In the genomic region with DNA sequence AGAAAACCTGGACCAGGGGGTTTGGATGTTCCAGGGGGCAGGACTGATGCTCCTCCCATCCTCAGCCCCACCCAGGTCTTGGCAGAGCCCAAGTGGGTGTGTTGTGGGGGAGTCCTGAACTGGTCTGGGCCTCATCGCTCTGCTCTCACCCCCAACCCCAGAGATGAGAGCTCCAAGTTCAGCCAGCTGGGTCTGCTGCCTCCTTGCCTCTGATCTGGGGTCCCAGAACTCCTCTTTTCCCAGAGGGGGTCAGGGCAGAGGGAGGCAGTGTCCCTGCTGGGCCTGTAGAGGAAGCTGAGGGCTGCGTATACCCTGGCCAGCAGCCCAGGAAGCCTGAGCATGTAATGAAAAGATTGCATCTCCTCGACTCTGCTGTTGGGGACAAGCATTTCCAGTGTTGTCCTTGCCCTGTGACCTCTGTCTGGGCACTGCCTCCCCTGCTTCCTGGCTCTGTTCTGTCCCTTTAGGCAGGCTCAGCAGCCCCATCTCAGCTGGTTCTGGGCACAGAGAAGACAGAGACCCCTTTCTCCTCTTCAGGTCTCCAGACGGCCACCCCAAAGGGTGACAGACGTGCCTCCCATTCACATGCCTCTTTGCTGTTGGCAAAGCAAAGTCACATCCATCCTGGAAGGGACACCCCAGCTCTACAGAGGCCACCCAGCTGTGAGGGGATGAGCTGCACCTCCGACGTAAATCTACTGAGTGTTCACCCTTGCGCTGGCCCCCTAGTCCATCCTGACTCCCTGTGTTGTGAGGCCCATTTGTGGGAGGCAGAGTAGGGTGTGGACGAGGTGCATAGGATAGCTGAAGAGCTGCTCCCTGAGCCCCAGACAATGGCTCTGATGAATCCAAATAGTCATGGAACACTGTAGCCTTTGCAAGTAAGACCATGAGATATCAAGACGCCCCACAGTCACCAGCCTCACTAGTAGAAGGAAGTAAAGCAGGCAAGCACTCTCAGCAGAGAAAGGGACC, we compare ENCODE assay signal across 16 cellular contexts. TPM values are rescaled to one million over a fixed set of nuclear protein-coding genes. Genes with fewer than 3 reads are reported as not detected.
A peak's percentile ranks its signal among the peaks of the same experiment; 100 is the strongest.
DNase-seq lines count a peak whose midpoint lies in the region; ATAC-seq, FAIRE-seq and TF ChIP-seq lines count a peak whose summit lies in the region.
"Had no signal": no experiment of that assay in that cellular context is flagged by ENCODE, and none has a peak within 500 bp of the region (broad histone marks: within the 10 kb centered on the region; RNA-seq: fewer than 3 reads in every experiment).

No MANE protein-coding gene starts in this region.

- peak overlapping the region; percentile 87 for H2AFZ ChIP-seq in K562 (ENCODE audit: low read depth, low read length)

- in situ Hi-C loops in K562 (cut with MboI), result no loop called here

- intact Hi-C loops in Right ventricle myocardium inferior (cut with DNase I), result no loop called here
- intact Hi-C loops in cardiac septum (cut with DNase I), result no loop called here
- intact Hi-C loops in K562 (cut with micrococcal nuclease), result no loop called here
- intact Hi-C loops in right lobe of liver (cut with DNase I), result no loop called here
- intact Hi-C loops in upper lobe of right lung (cut with DNase I), result no loop called here
- intact Hi-C loops in activated CD4-positive, alpha-beta T cell treated with anti-CD3 and anti-CD28 coated beads for 36 hours (cut with DNase I, micrococcal nuclease), result no loop called here
- intact Hi-C loops in activated naive CD4-positive, alpha-beta T cell treated with anti-CD3 and anti-CD28 coated beads for 36 hours (cut with micrococcal nuclease), result no loop called here

- FAIRE-seq in K562 (lab: Jason Lieb, UNC), result peak; percentile 78
- FAIRE-seq: astrocyte, D721Med had no signal

- TF ChIP-seq POLR2A in K562 (conservative IDR thresholded peaks at IDR 0.05), result no peak
- TF ChIP-seq POLR2A in right lobe of liver (IDR thresholded peaks at IDR 0.05), result no peak

- no peaks in the 10 kb centered on the region for H3K36me3 Mint-ChIP-seq in T-helper 17 cell (ENCODE audit: low read depth)
- no peaks in the 10 kb centered on the region for H3K36me3 Mint-ChIP-seq in activated CD4-positive, alpha-beta T cell treated with anti-CD3 and anti-CD28 coated beads for 36 hours (ENCODE audit: low read depth)
- no peaks in the 10 kb centered on the region for H3K36me3 Mint-ChIP-seq in activated naive CD4-positive, alpha-beta T cell treated with anti-CD3 and anti-CD28 coated beads for 36 hours (ENCODE audit: low read depth)

- H3K4me2 ChIP-seq in K562 (ENCODE audit: insufficient read depth, low read length), result peak overlapping the region; percentile 13; the same call in 1 of the 2 replicates

- H3K4me1 ChIP-seq in K562 (replicated peaks in 1 of 2; ENCODE audit: control insufficient read depth in 2 of 2, insufficient read depth in 2 of 2, low read length in 2 of 2) (peaks cover 48 to 58% of the 10 kb centered on the region in 2 experiments), right lobe of liver (peaks cover 0 to 18% (median under 1%) of the 10 kb centered on the region in 4 donors), upper lobe of right lung (peaks cover 49% of the 10 kb centered on the region)

- no peaks in the 10 kb centered on the region for H3K27me3 Mint-ChIP-seq in T-helper 17 cell
- H3K27me3 Mint-ChIP-seq in activated CD4-positive, alpha-beta T cell treated with anti-CD3 and anti-CD28 coated beads for 36 hours, result no peaks in the 10 kb centered on the region
- no peaks in the 10 kb centered on the region for H3K27me3 Mint-ChIP-seq in activated naive CD4-positive, alpha-beta T cell treated with anti-CD3 and anti-CD28 coated beads for 36 hours (ENCODE audit: low read depth)

- WGBS in K562 (ENCODE audit: insufficient coverage, low coverage, missing lambda C conversion rate), result 44% methylated on average over 10 of the region's 10 CpGs
- WGBS in right lobe of liver (ENCODE audit: insufficient coverage, low coverage, low lambda C conversion rate, missing lambda C conversion rate), result 79% methylated on average over 3 of the region's 10 CpGs

- peak; percentile 20 for ATAC-seq in Right ventricle myocardium inferior
- ATAC-seq in K562, result peak; percentile 71
- peak; percentile 32 to 75 (median 58) for ATAC-seq in right lobe of liver
- ATAC-seq in upper lobe of right lung, result peak; percentile 4
- ATAC-seq in T-helper 17 cell, result no peak
- ATAC-seq in activated CD4-positive, alpha-beta T cell treated with anti-CD3 and anti-CD28 coated beads for 36 hours, result no peak

- peak overlapping the region; percentile 46 to 84 for H3K9ac ChIP-seq in K562 (ENCODE audit: insufficient read depth in 1 of 2, low read depth in 2 of 2, low read length in 2 of 2)

- H3K4me3 Mint-ChIP-seq in T-helper 17 cell, result no peak overlapping the region
- no peak overlapping the region for H3K4me3 Mint-ChIP-seq in activated CD4-positive, alpha-beta T cell treated with anti-CD3 and anti-CD28 coated beads for 36 hours
- no peak overlapping the region for H3K4me3 Mint-ChIP-seq in activated naive CD4-positive, alpha-beta T cell treated with anti-CD3 and anti-CD28 coated beads for 36 hours
- H3K4me3 Mint-ChIP-seq: memory B cell had no signal

- BruUV-seq in K562 (replicated peaks; lab: Mats Ljungman, UMichigan), result no TSS peak

- DNase-seq in Right ventricle myocardium inferior (ENCODE audit: missing footprints), result no peak
- no peak for DNase-seq in cardiac septum (ENCODE audit: low spot score)
- DNase-seq in K562 (ENCODE audit: extremely low read depth in 1 of 4, low spot score in 3 of 4), result peak; percentile 74 to 81 (median 80)
- DNase-seq in right lobe of liver, result peak in 2 of 3 donors; percentile 57 to 60
- no peak for DNase-seq in upper lobe of right lung
- no peak for DNase-seq in T-helper 17 cell
- DNase-seq in activated CD4-positive, alpha-beta T cell treated with anti-CD3 and anti-CD28 coated beads for 36 hours, result no peak
- no peak for DNase-seq in activated naive CD4-positive, alpha-beta T cell treated with anti-CD3 and anti-CD28 coated beads for 36 hours
- DNase-seq: activated CD4-positive, alpha-beta T cell treated with anti-CD3 and anti-CD28 coated beads, Interleukin-2, amount 50 U/mL, for 1 hour; activated effector memory CD4-positive, alpha-beta T cell treated with Interleukin-2 at 50 U/mL for 16 hours; dorsolateral prefrontal cortex; NCI-H2171 had no signal

- H3K4me3 ChIP-seq in K562, result no peak overlapping the region
- H3K4me3 ChIP-seq in right lobe of liver, result no peak overlapping the region
- H3K4me3 ChIP-seq in upper lobe of right lung, result no peak overlapping the region
- H3K4me3 ChIP-seq: dorsolateral prefrontal cortex, ovary had no signal

- H3K27ac ChIP-seq in K562 (ENCODE audit: extremely low read depth, low read depth, low read length) (peak overlapping the region; percentile 58; the same call in 2 of the 3 replicates), right lobe of liver (no peak overlapping the region), upper lobe of right lung (peak overlapping the region; percentile 51)
- H3K27ac ChIP-seq: ovary had no signal

- H3K27me3 ChIP-seq in K562 (ENCODE audit: control insufficient read depth in 2 of 2, insufficient read depth in 2 of 2, low read length in 2 of 2) (no peaks in the 10 kb centered on the region), right lobe of liver (no peaks in the 10 kb centered on the region), upper lobe of right lung (no peaks in the 10 kb centered on the region)
- H3K27me3 ChIP-seq: dorsolateral prefrontal cortex, ovary had no signal

- POLR2A ChIA-PET in K562 (lab: Yijun Ruan, JAX), result interaction anchor here (0.6 to 1.1 kb wide), 6 partner anchors 13 to 146 kb away, joined by 3 to 5 read pairs (median 4); no protein-coding TSS in a partner anchor
- POLR2A ChIA-PET in activated CD4-positive, alpha-beta T cell treated with anti-CD3 and anti-CD28 coated beads for 36 hours (lab: Charles Lee), result no interaction called here

- CTCF ChIA-PET in K562 (lab: Yijun Ruan, JAX; ENCODE audit: low intra/inter-chr PET ratio), result no interaction called here
- CTCF ChIA-PET in activated CD4-positive, alpha-beta T cell treated with anti-CD3 and anti-CD28 coated beads for 36 hours (lab: Charles Lee), result interaction anchor here (0.5 to 1.4 kb wide), 4 partner anchors 17 to 168 kb away, joined by 3 to 4 read pairs (median 3); no protein-coding TSS in a partner anchor
- CTCF ChIA-PET in activated naive CD4-positive, alpha-beta T cell treated with anti-CD3 and anti-CD28 coated beads for 36 hours (lab: Charles Lee), result interaction anchor here (0.6 kb wide), 1 partner anchor 355 kb away, joined by 3 read pairs; no protein-coding TSS in a partner anchor

- H3K9me3 Mint-ChIP-seq in activated CD4-positive, alpha-beta T cell treated with anti-CD3 and anti-CD28 coated beads for 36 hours (ENCODE audit: low read depth), result no peaks in the 10 kb centered on the region
- peaks cover 4% of the 10 kb centered on the region for H3K9me3 Mint-ChIP-seq in activated naive CD4-positive, alpha-beta T cell treated with anti-CD3 and anti-CD28 coated beads for 36 hours
- H3K9me3 Mint-ChIP-seq: memory B cell had no signal

- H3K4me1 Mint-ChIP-seq in T-helper 17 cell, result peaks cover 11% of the 10 kb centered on the region
- peaks cover 19% of the 10 kb centered on the region for H3K4me1 Mint-ChIP-seq in activated CD4-positive, alpha-beta T cell treated with anti-CD3 and anti-CD28 coated beads for 36 hours
- peaks cover 3% of the 10 kb centered on the region for H3K4me1 Mint-ChIP-seq in activated naive CD4-positive, alpha-beta T cell treated with anti-CD3 and anti-CD28 coated beads for 36 hours (ENCODE audit: low read depth)

- no peak; the same call in 1 of the 2 replicates for TF ChIP-seq EP300 in K562 (IDR thresholded peaks at IDR 0.05; ENCODE audit: low read length)

- H3K36me3 ChIP-seq in K562 (ENCODE audit: control insufficient read depth, insufficient read depth, low read length), result no peaks in the 10 kb centered on the region
- H3K36me3 ChIP-seq in right lobe of liver, result no peaks in the 10 kb centered on the region
- no peaks in the 10 kb centered on the region for H3K36me3 ChIP-seq in upper lobe of right lung
- H3K36me3 ChIP-seq: ovary had no signal

- TF ChIP-seq RAD21 in K562 (CRISPR knock-in tag; conservative IDR thresholded peaks at IDR 0.05 in 1 of 2, IDR thresholded peaks at IDR 0.05 in 1 of 2), result peak; percentile 53 to 58

- no peaks in the 10 kb centered on the region for H4K20me1 ChIP-seq in K562 (replicated peaks; ENCODE audit: control insufficient read depth, insufficient read depth, low read length)

- H3K9me1 ChIP-seq in K562 (ENCODE audit: control insufficient read depth, insufficient read depth, low read length), result no peaks in the 10 kb centered on the region

- no peaks in the 10 kb centered on the region for H3K79me2 ChIP-seq in K562 (ENCODE audit: control insufficient read depth, insufficient read depth, low read length)

- TF ChIP-seq CTCF in K562 (IDR thresholded peaks at IDR 0.05 in 2 of 3, conservative IDR thresholded peaks at IDR 0.05 in 1 of 3; ENCODE audit: insufficient read depth in 2 of 3, low read depth in 1 of 3, low read length in 3 of 3) (no peak; a peak in 2 of 6 replicates), right lobe of liver (IDR thresholded peaks at IDR 0.05) (no peak), upper lobe of right lung (IDR thresholded peaks at IDR 0.05) (no peak)

- no peak overlapping the region for H3K27ac Mint-ChIP-seq in T-helper 17 cell
- H3K27ac Mint-ChIP-seq in activated CD4-positive, alpha-beta T cell treated with anti-CD3 and anti-CD28 coated beads for 36 hours, result no peak overlapping the region
- H3K27ac Mint-ChIP-seq in activated naive CD4-positive, alpha-beta T cell treated with anti-CD3 and anti-CD28 coated beads for 36 hours, result no peak overlapping the region
- H3K27ac Mint-ChIP-seq: memory B cell had no signal

- peaks cover 5% of the 10 kb centered on the region; the same call in 1 of the 2 replicates for H3K9me3 ChIP-seq in K562 (replicated peaks; ENCODE audit: control insufficient read depth, insufficient read depth, low read depth, low read length)
- peaks cover 0 to 4% (median 0%) of the 10 kb centered on the region in 4 donors for H3K9me3 ChIP-seq in right lobe of liver
- no peaks in the 10 kb centered on the region for H3K9me3 ChIP-seq in upper lobe of right lung
- H3K9me3 ChIP-seq in T-helper 17 cell (ENCODE audit: control insufficient read depth, low read length, poor library complexity, severe bottlenecking), result no peaks in the 10 kb centered on the region
- H3K9me3 ChIP-seq: ovary had no signal

RNA-seq across cellular contexts. Expression of gene EPS8L3, which starts 54.9 kb away (rescaled TPM):
- total RNA-seq in Right ventricle myocardium inferior, result not detected
- not detected for total RNA-seq in cardiac septum
- total RNA-seq in K562 (2011; cell fraction: chromatin; rRNA removed; ENCODE audit: low replicate concordance), result not detected in 2 replicates
- not detected in 2 replicates for total RNA-seq in K562 (2011; cell fraction: nucleolus; rRNA removed)
- total RNA-seq in K562 (2011; cell fraction: nucleoplasm; rRNA removed), result not detected in 2 replicates
- total RNA-seq in K562 (2014; rRNA removed), result not detected in 2 replicates
- 0.15 TPM in 1 of 2 replicates, not detected in the other for total RNA-seq in K562 (2014; rRNA removed; fragmentation: Illumina TruSeq; extraction: Trizol)
- total RNA-seq in K562 (2015; rRNA removed; fragmentation: Illumina TruSeq; extraction: Trizol), result not detected in 2 replicates
- 0.42 and 0.51 TPM in 2 replicates for total RNA-seq in K562 (2021)
- polyA plus RNA-seq in K562 (2011; rRNA removed), result 0.13 and 0.14 TPM in 2 replicates
- 0.07 and 0.16 TPM in 2 replicates for polyA plus RNA-seq in K562 (2011; cell fraction: cytosol; rRNA removed)
- polyA plus RNA-seq in K562 (2011; cell fraction: nucleus; rRNA removed), result 0.81 and 1.8 TPM in 2 replicates
- polyA plus RNA-seq in K562 (2012), result 0.07 and 0.14 TPM in 2 replicates
- 0.09 and 0.61 TPM in 2 replicates for polyA plus RNA-seq in K562 (2014; fragmentation: Illumina TruSeq; extraction: Trizol)
- polyA plus RNA-seq in K562 (2014; fragmentation: Nextera tagmentation; extraction: Ambion mirVana), result not detected
- 0.04 TPM in 1 of 2 replicates, not detected in the other for polyA plus RNA-seq in K562 (2014; rRNA removed)
- not detected in 2 replicates for polyA minus RNA-seq in K562 (2011; rRNA and poly(A)+ RNA removed)
- polyA minus RNA-seq in K562 (2011; cell fraction: cytosol; rRNA and poly(A)+ RNA removed), result not detected in 2 replicates
- not detected in 2 replicates for polyA minus RNA-seq in K562 (2011; cell fraction: nucleus; rRNA and poly(A)+ RNA removed)
- total RNA-seq in right lobe of liver, result 1 to 10 TPM in 3 of 6 experiments, not detected in 3; 3.2 to 4.7 (median 3.3) TPM
- not detected for total RNA-seq in upper lobe of right lung
- total RNA-seq in T-helper 17 cell, result not detected
- not detected for total RNA-seq in activated CD4-positive, alpha-beta T cell treated with anti-CD3 and anti-CD28 coated beads for 36 hours
- not detected for total RNA-seq in activated naive CD4-positive, alpha-beta T cell treated with anti-CD3 and anti-CD28 coated beads for 36 hours
- total RNA-seq: astrocyte had no signal

Comparison
In these comparisons a context has a peak if more than half of its experiments do, and no peak if none do; other contexts are left out.
1. ATAC-seq: peak in Right ventricle myocardium inferior (single experiment), K562 (single experiment), right lobe of liver (4 of 4) and upper lobe of right lung (single experiment); none in T-helper 17 cell (single experiment) and activated CD4-positive, alpha-beta T cell treated with anti-CD3 and anti-CD28 coated beads for 36 hours (single experiment).
2. DNase-seq: peak in K562 (4 of 4) and right lobe of liver (2 of 3); none in Right ventricle myocardium inferior (single experiment), cardiac septum (single experiment), upper lobe of right lung (single experiment), T-helper 17 cell (0 of 3), activated CD4-positive, alpha-beta T cell treated with anti-CD3 and anti-CD28 coated beads for 36 hours (single experiment) and activated naive CD4-positive, alpha-beta T cell treated with anti-CD3 and anti-CD28 coated beads for 36 hours (single experiment).
3. H3K27ac ChIP-seq: peak in K562 (single experiment) and upper lobe of right lung (single experiment); none in right lobe of liver (0 of 3).